8 cellular contexts compared by ENCODE assay signal in genomic region chr13:48769107-48769704, GRCh38.
DNase-seq lines count a peak whose midpoint lies in the region; ATAC-seq, FAIRE-seq and TF ChIP-seq lines count a peak whose summit lies in the region.

No MANE protein-coding gene starts in this region.

- peak; percentile 75 for DNase-seq in Caki2 (ENCODE audit: low read depth)
- DNase-seq in HS-5 (ENCODE audit: low read depth), result peak; percentile 49
- peak; percentile 72 for DNase-seq in NT2/D1 (ENCODE audit: low read depth, low spot score)
- peak; percentile 90 for DNase-seq in activated CD8-positive, alpha-beta memory T cell treated with anti-CD3 and anti-CD28 coated beads, Interleukin-2, amount 10 ng/mL, durations not matched to agents 7 days and 5 days
- DNase-seq in endothelial cell of umbilical vein (ENCODE audit: low read depth, low spot score), result peak; percentile 93
- peak; percentile 44 to 87 (median 82) for DNase-seq in naive thymus-derived CD4-positive, alpha-beta T cell
- peak; percentile 46 to 87 (median 70) for DNase-seq in stimulated activated naive CD4-positive, alpha-beta T cell (lab: John Stamatoyannopoulos, UW)

- H3K36me3 Mint-ChIP-seq in activated CD8-positive, alpha-beta memory T cell treated with anti-CD3 and anti-CD28 coated beads, Interleukin-2, amount 10 ng/mL, durations not matched to agents 7 days and 5 days, result peaks cover 12% of the 10 kb centered on the region
- H3K36me3 Mint-ChIP-seq in naive thymus-derived CD4-positive, alpha-beta T cell, result peaks cover 5 to 12% (median 5%) of the 10 kb centered on the region in 5 donors

- TF ChIP-seq CTCF in endothelial cell of umbilical vein (IDR thresholded peaks at IDR 0.05; ENCODE audit: extremely low read depth in 1 of 2, insufficient read depth in 1 of 2, low read depth in 1 of 2, low read length in 2 of 2), result peak; percentile 92 to 98

- H2AFZ ChIP-seq in endothelial cell of umbilical vein (ENCODE audit: low read depth, low read length), result no peak overlapping the region

- H3K4me3 Mint-ChIP-seq in activated CD8-positive, alpha-beta memory T cell treated with anti-CD3 and anti-CD28 coated beads, Interleukin-2, amount 10 ng/mL, durations not matched to agents 7 days and 5 days, result no peak overlapping the region
- peak overlapping the region in 1 of 10 donors; percentile 4 for H3K4me3 Mint-ChIP-seq in naive thymus-derived CD4-positive, alpha-beta T cell

- H4K20me1 ChIP-seq in endothelial cell of umbilical vein (replicated peaks; ENCODE audit: control insufficient read depth, extremely low read depth, insufficient read depth, low read length), result no peaks in the 10 kb centered on the region

- no peaks in the 10 kb centered on the region for H3K4me1 ChIP-seq in NT2/D1 (ENCODE audit: insufficient read depth, insufficient read length)
- H3K4me1 ChIP-seq in endothelial cell of umbilical vein (ENCODE audit: control insufficient read depth, extremely low read depth, insufficient read depth, low read length), result no peaks in the 10 kb centered on the region
- no peaks in the 10 kb centered on the region for H3K4me1 ChIP-seq in naive thymus-derived CD4-positive, alpha-beta T cell (ENCODE audit: control insufficient read depth in 2 of 2, insufficient read depth in 2 of 2, low read length in 2 of 2)

- in situ Hi-C loops in Caki2 (cut with HindIII; ENCODE audit: low pct_unique_long_range_greater_than_20kb, low sequenced_read_pairs), result no loop called here

- TF ChIP-seq POLR2A in endothelial cell of umbilical vein (IDR thresholded peaks at IDR 0.05; ENCODE audit: low read depth, low read length), result no peak

- H3K9me3 ChIP-seq in NT2/D1 (ENCODE audit: insufficient read depth, low read length) (no peaks in the 10 kb centered on the region), endothelial cell of umbilical vein (replicated peaks; ENCODE audit: control insufficient read depth, insufficient read depth, low read length) (no peaks in the 10 kb centered on the region)
- peaks cover 0 to 6% (median 0%) of the 10 kb centered on the region in 3 experiments for H3K9me3 ChIP-seq in naive thymus-derived CD4-positive, alpha-beta T cell (ENCODE audit: control insufficient read depth in 2 of 3, low read length in 3 of 3)

- POLR2A ChIA-PET in endothelial cell of umbilical vein (lab: Charles Lee), result interaction anchor here (0.6 kb wide), 1 partner anchor 207 kb away, joined by 3 read pairs; no protein-coding TSS in a partner anchor
- POLR2A ChIA-PET in naive thymus-derived CD4-positive, alpha-beta T cell (lab: Charles Lee), result interaction anchor here (1.0 kb wide), 2 partner anchors 76 to 435 kb away, joined by 3 to 4 read pairs; no protein-coding TSS in a partner anchor

- dilution Hi-C loops in endothelial cell of umbilical vein (cut with MboI; ENCODE audit: extremely low pct_ligation_motif_present, low sequenced_read_pairs), result no loop called here

- no peak overlapping the region for H3K27ac Mint-ChIP-seq in activated CD8-positive, alpha-beta memory T cell treated with anti-CD3 and anti-CD28 coated beads, Interleukin-2, amount 10 ng/mL, durations not matched to agents 7 days and 5 days
- peak overlapping the region in 1 of 9 donors; percentile 0 for H3K27ac Mint-ChIP-seq in naive thymus-derived CD4-positive, alpha-beta T cell

- H3K4me1 Mint-ChIP-seq in activated CD8-positive, alpha-beta memory T cell treated with anti-CD3 and anti-CD28 coated beads, Interleukin-2, amount 10 ng/mL, durations not matched to agents 7 days and 5 days, result peaks cover 29% of the 10 kb centered on the region
- H3K4me1 Mint-ChIP-seq in naive thymus-derived CD4-positive, alpha-beta T cell, result peaks cover 0 to 16% (median 5%) of the 10 kb centered on the region in 7 donors

- H3K27me3 Mint-ChIP-seq in activated CD8-positive, alpha-beta memory T cell treated with anti-CD3 and anti-CD28 coated beads, Interleukin-2, amount 10 ng/mL, durations not matched to agents 7 days and 5 days, result peaks cover 22% of the 10 kb centered on the region
- H3K27me3 Mint-ChIP-seq in naive thymus-derived CD4-positive, alpha-beta T cell, result peaks cover 4 to 46% (median 17%) of the 10 kb centered on the region in 5 donors

- peaks cover 4% of the 10 kb centered on the region for H3K9me3 Mint-ChIP-seq in activated CD8-positive, alpha-beta memory T cell treated with anti-CD3 and anti-CD28 coated beads, Interleukin-2, amount 10 ng/mL, durations not matched to agents 7 days and 5 days (ENCODE audit: low read depth)
- peaks cover 7 to 43% (median 24%) of the 10 kb centered on the region in 11 donors for H3K9me3 Mint-ChIP-seq in naive thymus-derived CD4-positive, alpha-beta T cell

- BruUV-seq in endothelial cell of umbilical vein (replicated peaks; lab: Mats Ljungman, UMichigan), result no TSS peak

- no peak overlapping the region for H3K4me3 ChIP-seq in NT2/D1 (ENCODE audit: insufficient read length, low read depth)
- H3K4me3 ChIP-seq in endothelial cell of umbilical vein (replicated peaks in 1 of 3; ENCODE audit: insufficient read depth in 1 of 3, low read depth in 1 of 3, low read length in 3 of 3), result no peak overlapping the region
- H3K4me3 ChIP-seq in naive thymus-derived CD4-positive, alpha-beta T cell (ENCODE audit: low read length), result no peak overlapping the region

- no peaks in the 10 kb centered on the region for H3K79me2 ChIP-seq in endothelial cell of umbilical vein (ENCODE audit: control insufficient read depth, insufficient read depth, low read length)

- peak; percentile 91 for FAIRE-seq in endothelial cell of umbilical vein (lab: Jason Lieb, UNC)

- no peaks in the 10 kb centered on the region for H3K9me1 ChIP-seq in endothelial cell of umbilical vein (replicated peaks; ENCODE audit: control insufficient read depth, extremely low read depth, insufficient read depth, low read length)

- no peaks in the 10 kb centered on the region for H3K36me3 ChIP-seq in NT2/D1 (ENCODE audit: insufficient read depth, insufficient read length, low read length)
- H3K36me3 ChIP-seq in endothelial cell of umbilical vein (ENCODE audit: control insufficient read depth in 2 of 2, extremely low read depth in 1 of 2, insufficient read depth in 2 of 2, low read length in 2 of 2), result no peaks in the 10 kb centered on the region
- H3K36me3 ChIP-seq in naive thymus-derived CD4-positive, alpha-beta T cell (ENCODE audit: control insufficient read depth in 2 of 3, insufficient read depth in 3 of 3, low read length in 3 of 3), result no peaks in the 10 kb centered on the region

- intact Hi-C loops in endothelial cell of umbilical vein (cut with micrococcal nuclease), result loop anchor here (1.0 to 5.0 kb wide), 9 partner anchors 20 to 1875 kb away; partner anchors contain the start of gene NUDT15
- intact Hi-C loops in naive thymus-derived CD4-positive, alpha-beta T cell (cut with micrococcal nuclease), result loop anchor here (1.0 to 10.0 kb wide), 21 partner anchors 37 to 1874 kb away; partner anchors contain the start of genes CYSLTR2 (in 1 of the 2), HTR2A (in 1 of the 2), ITM2B (in 1 of the 2) and MED4 (in 1 of the 2)

- ATAC-seq in GM21360 (IDR thresholded peaks at IDR 0.05; ENCODE audit: unreplicated experiment), result peak; percentile 98
- peak; percentile 96 for ATAC-seq in activated CD8-positive, alpha-beta memory T cell treated with anti-CD3 and anti-CD28 coated beads, Interleukin-2, amount 10 ng/mL, durations not matched to agents 7 days and 5 days
- ATAC-seq in naive thymus-derived CD4-positive, alpha-beta T cell, result peak; percentile 100

- no peak overlapping the region for H3K27ac ChIP-seq in endothelial cell of umbilical vein (ENCODE audit: insufficient read depth, low read depth, low read length)
- no peak overlapping the region for H3K27ac ChIP-seq in naive thymus-derived CD4-positive, alpha-beta T cell (ENCODE audit: low read depth, low read length)

- H3K4me2 ChIP-seq in endothelial cell of umbilical vein (ENCODE audit: insufficient read depth, low read length), result no peak overlapping the region

- H3K9ac ChIP-seq in NT2/D1 (ENCODE audit: insufficient read length, low read depth) (no peak overlapping the region), endothelial cell of umbilical vein (replicated peaks; ENCODE audit: extremely low read depth, insufficient read depth, low read length) (no peak overlapping the region)

- H3K27me3 ChIP-seq in NT2/D1 (ENCODE audit: insufficient read depth, insufficient read length) (no peaks in the 10 kb centered on the region), endothelial cell of umbilical vein (ENCODE audit: control insufficient read depth in 2 of 2, insufficient read depth in 2 of 2, low read length in 2 of 2) (peaks cover 15 to 30% of the 10 kb centered on the region in 2 experiments)
- no peaks in the 10 kb centered on the region for H3K27me3 ChIP-seq in naive thymus-derived CD4-positive, alpha-beta T cell (ENCODE audit: control insufficient read depth in 2 of 2, insufficient read depth in 2 of 2, low read length in 2 of 2)

- CTCF ChIA-PET in activated CD8-positive, alpha-beta memory T cell treated with anti-CD3 and anti-CD28 coated beads, Interleukin-2, amount 10 ng/mL, durations not matched to agents 7 days and 5 days (lab: Charles Lee), result interaction anchor here (0.6 to 8.5 kb wide), 34 partner anchors 15 to 731 kb away, joined by 3 to 119 read pairs (median 4); partner anchors contain the start of genes CYSLTR2, FNDC3A, NUDT15 and RCBTB2
- CTCF ChIA-PET in endothelial cell of umbilical vein (lab: Charles Lee), result interaction anchor here (0.6 to 5.9 kb wide), 66 partner anchors 9 to 1943 kb away, joined by 3 to 131 read pairs (median 4); partner anchors contain the start of genes FNDC3A, HTR2A, ITM2B and LPAR6
- CTCF ChIA-PET in naive thymus-derived CD4-positive, alpha-beta T cell (lab: Charles Lee), result interaction anchor here (0.6 to 7.4 kb wide), 11 partner anchors 9 to 1954 kb away, joined by 3 to 63 read pairs (median 4); no protein-coding TSS in a partner anchor

TF ChIP-seq in endothelial cell of umbilical vein, 7 proteins besides CTCF, POLR2A, EP300 and RAD21:
- no peak for TF ChIP-seq FOS (IDR thresholded peaks at IDR 0.05; ENCODE audit: borderline replicate concordance, insufficient read depth, low read length)
- no peak for TF ChIP-seq POLR2AphosphoS5 (IDR thresholded peaks at IDR 0.05; ENCODE audit: insufficient read depth, low read depth, low read length)
- TF ChIP-seq MYC (IDR thresholded peaks at IDR 0.05; ENCODE audit: low read depth, low read length), result no peak
- no peak for TF ChIP-seq GATA2 (IDR thresholded peaks at IDR 0.05; ENCODE audit: insufficient read depth, insufficient read length, low read depth, low read length)
- no peak for TF ChIP-seq MAX (IDR thresholded peaks at IDR 0.05; ENCODE audit: insufficient read depth, insufficient read length)
- TF ChIP-seq EZH2 (IDR thresholded peaks at IDR 0.05; ENCODE audit: borderline replicate concordance, low read depth, low read length, severe bottlenecking), result no peak
- TF ChIP-seq JUN (IDR thresholded peaks at IDR 0.05; ENCODE audit: borderline replicate concordance, insufficient read depth, insufficient read length, low read depth), result no peak
